Comparison of ENCODE assay signal across 8 cellular contexts in the genomic region with DNA sequence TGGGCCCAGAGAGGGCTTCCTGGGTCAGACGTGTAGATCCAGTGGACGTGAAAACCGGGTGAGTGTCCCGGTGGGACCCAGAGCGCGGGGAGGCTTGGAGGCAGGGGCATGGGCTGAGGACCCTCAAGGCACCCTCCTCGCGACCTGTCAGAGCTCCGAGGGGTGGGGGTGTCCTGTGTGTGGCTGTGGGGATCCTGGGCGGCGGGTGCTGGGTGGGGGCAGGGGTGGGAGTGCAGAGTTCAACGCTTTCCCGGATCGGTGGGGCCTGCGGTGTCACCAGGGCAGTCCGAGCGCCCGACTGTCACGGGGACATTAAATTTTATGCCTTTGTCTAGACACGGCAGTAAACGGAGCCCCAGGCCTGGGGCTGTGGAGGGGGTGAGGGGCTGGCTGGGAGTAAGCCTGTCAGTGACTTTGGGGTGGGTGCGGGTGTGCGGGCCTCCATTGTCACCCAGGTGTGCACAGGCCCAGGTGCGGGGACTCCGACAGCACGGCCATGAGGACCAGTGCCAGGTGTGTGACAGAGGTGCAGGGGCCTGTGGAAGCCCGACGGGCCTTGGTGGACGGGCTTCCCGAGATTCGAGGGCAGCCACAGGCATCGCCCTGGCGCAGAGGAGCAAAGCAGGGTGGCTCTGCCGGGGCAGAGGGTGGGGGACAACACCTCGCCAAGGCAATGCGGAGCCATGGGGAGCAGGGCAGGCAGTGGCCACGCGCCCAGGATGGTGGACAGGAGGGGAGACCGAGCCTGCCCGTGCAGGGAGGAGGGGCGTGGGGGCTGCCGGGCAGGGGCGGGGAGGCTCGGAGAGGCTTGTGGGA. TPM values are rescaled to one million over a fixed set of nuclear protein-coding genes. Genes with fewer than 3 reads are reported as not detected.
DNase-seq lines count a peak whose midpoint lies in the region; ATAC-seq and TF ChIP-seq lines count a peak whose summit lies in the region.

No MANE protein-coding gene starts in this region.

- no peaks in the 10 kb centered on the region for H3K9me3 ChIP-seq in gastrocnemius medialis

- intact Hi-C loops in Right ventricle myocardium superior (cut with DNase I), result loop anchor here (5.0 kb wide), 1 partner anchor 155 kb away; no protein-coding TSS in a partner anchor
- intact Hi-C loops in gastrocnemius medialis (cut with DNase I; ENCODE audit: low total_unique reads), result loop anchor here (1.0 kb wide), 3 partner anchors 47 to 156 kb away; no protein-coding TSS in a partner anchor

- in situ Hi-C loops in gastrocnemius medialis (cut with MboI; ENCODE audit: low sequenced_read_pairs in 4 of 4), result no loop called here

- peak overlapping the region; percentile 35 for H3K4me3 Mint-ChIP-seq in WTC11

- TF ChIP-seq POLR2A in gastrocnemius medialis (IDR thresholded peaks at IDR 0.05), result no peak

- peak overlapping the region in 1 of 4 donors; percentile 12 for H3K27ac ChIP-seq in gastrocnemius medialis

- H3K27me3 Mint-ChIP-seq in WTC11 (ENCODE audit: low read depth), result peaks cover 58% of the 10 kb centered on the region

- peaks cover 24 to 37% (median 32%) of the 10 kb centered on the region in 3 donors for H3K27me3 ChIP-seq in gastrocnemius medialis

- CTCF ChIA-PET in WTC11 (lab: Charles Lee), result interaction anchor here (0.6 to 1.3 kb wide), 15 partner anchors 8 to 658 kb away, joined by 3 to 11 read pairs (median 3); a partner anchor contains a TSS

- ATAC-seq in WTC11, result no peak
- ATAC-seq in Right ventricle myocardium superior (ENCODE audit: poor library complexity), result peak; percentile 27
- peak; percentile 2 to 23 for ATAC-seq in gastrocnemius medialis
- no peak for ATAC-seq in HG03342 (IDR thresholded peaks at IDR 0.05; ENCODE audit: unreplicated experiment)

- no peaks in the 10 kb centered on the region for H3K36me3 Mint-ChIP-seq in WTC11

- no peak for DNase-seq in WTC11 (ENCODE audit: low spot score)
- DNase-seq in Right ventricle myocardium superior, result no peak
- no peak for DNase-seq in gastrocnemius medialis
- no peak for DNase-seq in GF-D8 (lab: John Stamatoyannopoulos, UW)
- no peak for DNase-seq in NCI-H524 treated with DMSO at 0.1 percent for 48 hours (lab: John Stamatoyannopoulos, UW)
- DNase-seq in NCI-H1105 (lab: John Stamatoyannopoulos, UW), result no peak

- peaks cover 5% of the 10 kb centered on the region for H3K9me3 Mint-ChIP-seq in WTC11

- POLR2A ChIA-PET in WTC11 (lab: Charles Lee), result no interaction called here

- peaks cover 11 to 24% of the 10 kb centered on the region in 2 donors for H3K4me1 ChIP-seq in gastrocnemius medialis

- H3K36me3 ChIP-seq in gastrocnemius medialis, result no peaks in the 10 kb centered on the region

- no peak for TF ChIP-seq CTCF in GM12875 (IDR thresholded peaks at IDR 0.05; ENCODE audit: borderline replicate concordance, insufficient read depth, low read depth, low read length)
- no peak for TF ChIP-seq CTCF in WTC11 (IDR thresholded peaks at IDR 0.05)
- TF ChIP-seq CTCF in gastrocnemius medialis (IDR thresholded peaks at IDR 0.05 in 4 of 5, conservative IDR thresholded peaks at IDR 0.05 in 1 of 5), result no peak

- H3K27ac Mint-ChIP-seq in WTC11, result no peak overlapping the region

- no peaks in the 10 kb centered on the region for H3K4me1 Mint-ChIP-seq in WTC11

- H3K4me3 ChIP-seq in GM12875 (ENCODE audit: low read depth, low read length) (peak overlapping the region; percentile 55), gastrocnemius medialis (peak overlapping the region; percentile 61 to 86 (median 68))

TF ChIP-seq in WTC11, 78 proteins besides CTCF, POLR2A, EP300 and RAD21:
- TF ChIP-seq, protein P1, sequence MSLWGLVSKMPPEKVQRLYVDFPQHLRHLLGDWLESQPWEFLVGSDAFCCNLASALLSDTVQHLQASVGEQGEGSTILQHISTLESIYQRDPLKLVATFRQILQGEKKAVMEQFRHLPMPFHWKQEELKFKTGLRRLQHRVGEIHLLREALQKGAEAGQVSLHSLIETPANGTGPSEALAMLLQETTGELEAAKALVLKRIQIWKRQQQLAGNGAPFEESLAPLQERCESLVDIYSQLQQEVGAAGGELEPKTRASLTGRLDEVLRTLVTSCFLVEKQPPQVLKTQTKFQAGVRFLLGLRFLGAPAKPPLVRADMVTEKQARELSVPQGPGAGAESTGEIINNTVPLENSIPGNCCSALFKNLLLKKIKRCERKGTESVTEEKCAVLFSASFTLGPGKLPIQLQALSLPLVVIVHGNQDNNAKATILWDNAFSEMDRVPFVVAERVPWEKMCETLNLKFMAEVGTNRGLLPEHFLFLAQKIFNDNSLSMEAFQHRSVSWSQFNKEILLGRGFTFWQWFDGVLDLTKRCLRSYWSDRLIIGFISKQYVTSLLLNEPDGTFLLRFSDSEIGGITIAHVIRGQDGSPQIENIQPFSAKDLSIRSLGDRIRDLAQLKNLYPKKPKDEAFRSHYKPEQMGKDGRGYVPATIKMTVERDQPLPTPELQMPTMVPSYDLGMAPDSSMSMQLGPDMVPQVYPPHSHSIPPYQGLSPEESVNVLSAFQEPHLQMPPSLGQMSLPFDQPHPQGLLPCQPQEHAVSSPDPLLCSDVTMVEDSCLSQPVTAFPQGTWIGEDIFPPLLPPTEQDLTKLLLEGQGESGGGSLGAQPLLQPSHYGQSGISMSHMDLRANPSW (CRISPR knock-in tag; conservative IDR thresholded peaks at IDR 0.05; ENCODE audit: low read depth), result no peak
- TF ChIP-seq FOXJ3 (CRISPR knock-in tag; IDR thresholded peaks at IDR 0.05; ENCODE audit: borderline replicate concordance) (no peak), ESRRA (CRISPR knock-in tag; IDR thresholded peaks at IDR 0.05; ENCODE audit: borderline replicate concordance) (no peak), OVOL2 (CRISPR knock-in tag; IDR thresholded peaks at IDR 0.05; ENCODE audit: borderline replicate concordance) (no peak), ZNF396 (CRISPR knock-in tag; IDR thresholded peaks at IDR 0.05; ENCODE audit: borderline replicate concordance) (no peak), ELF4 (CRISPR knock-in tag; IDR thresholded peaks at IDR 0.05; ENCODE audit: low read depth) (no peak), GRHL2 (CRISPR knock-in tag; IDR thresholded peaks at IDR 0.05; ENCODE audit: insufficient replicate concordance, severe bottlenecking) (no peak), FOXK1 (CRISPR knock-in tag; IDR thresholded peaks at IDR 0.05) (no peak), NR1H2 (CRISPR knock-in tag; IDR thresholded peaks at IDR 0.05) (no peak), NFATC4 (CRISPR knock-in tag; IDR thresholded peaks at IDR 0.05) (no peak)
- TF ChIP-seq, protein P2, sequence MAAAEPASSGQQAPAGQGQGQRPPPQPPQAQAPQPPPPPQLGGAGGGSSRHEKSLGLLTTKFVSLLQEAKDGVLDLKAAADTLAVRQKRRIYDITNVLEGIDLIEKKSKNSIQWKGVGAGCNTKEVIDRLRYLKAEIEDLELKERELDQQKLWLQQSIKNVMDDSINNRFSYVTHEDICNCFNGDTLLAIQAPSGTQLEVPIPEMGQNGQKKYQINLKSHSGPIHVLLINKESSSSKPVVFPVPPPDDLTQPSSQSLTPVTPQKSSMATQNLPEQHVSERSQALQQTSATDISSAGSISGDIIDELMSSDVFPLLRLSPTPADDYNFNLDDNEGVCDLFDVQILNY (CRISPR knock-in tag; IDR thresholded peaks at IDR 0.05), result no peak
- TF ChIP-seq, protein P3, sequence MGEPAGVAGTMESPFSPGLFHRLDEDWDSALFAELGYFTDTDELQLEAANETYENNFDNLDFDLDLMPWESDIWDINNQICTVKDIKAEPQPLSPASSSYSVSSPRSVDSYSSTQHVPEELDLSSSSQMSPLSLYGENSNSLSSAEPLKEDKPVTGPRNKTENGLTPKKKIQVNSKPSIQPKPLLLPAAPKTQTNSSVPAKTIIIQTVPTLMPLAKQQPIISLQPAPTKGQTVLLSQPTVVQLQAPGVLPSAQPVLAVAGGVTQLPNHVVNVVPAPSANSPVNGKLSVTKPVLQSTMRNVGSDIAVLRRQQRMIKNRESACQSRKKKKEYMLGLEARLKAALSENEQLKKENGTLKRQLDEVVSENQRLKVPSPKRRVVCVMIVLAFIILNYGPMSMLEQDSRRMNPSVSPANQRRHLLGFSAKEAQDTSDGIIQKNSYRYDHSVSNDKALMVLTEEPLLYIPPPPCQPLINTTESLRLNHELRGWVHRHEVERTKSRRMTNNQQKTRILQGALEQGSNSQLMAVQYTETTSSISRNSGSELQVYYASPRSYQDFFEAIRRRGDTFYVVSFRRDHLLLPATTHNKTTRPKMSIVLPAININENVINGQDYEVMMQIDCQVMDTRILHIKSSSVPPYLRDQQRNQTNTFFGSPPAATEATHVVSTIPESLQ (CRISPR knock-in tag; IDR thresholded peaks at IDR 0.05), result no peak

RNA-seq across cellular contexts. Expression of a gene that starts 1.2 kb away (rescaled TPM):
- 0.81 to 1.9 TPM (median 1.5 TPM) in 3 replicates for total RNA-seq in WTC11 (2021)
- total RNA-seq in Right ventricle myocardium superior, result 3.1 TPM
- total RNA-seq in gastrocnemius medialis, result 1 to 10 TPM in 2 of 4 donors, not detected in 2; 1.1 to 1.2 TPM

RNA-seq across cellular contexts. Expression of a gene that starts 36.5 kb away (rescaled TPM):
- 16.4 to 17.9 TPM (median 16.7 TPM) in 3 replicates for total RNA-seq in WTC11 (2021)
- 6.2 TPM for total RNA-seq in Right ventricle myocardium superior
- 1 to 10 TPM in 2 of 4 donors, under 1 TPM in 2; 0.97 to 4.2 (median 2.2) TPM for total RNA-seq in gastrocnemius medialis

RNA-seq across cellular contexts. Expression of a gene that starts 40.9 kb away (rescaled TPM):
- total RNA-seq in WTC11 (2021) (4.8 to 9.0 TPM (median 5.8 TPM) in 3 replicates), Right ventricle myocardium superior (71.8 TPM), gastrocnemius medialis (1 to 10 TPM; 2.6 to 7.6 (median 5.3) TPM)

RNA-seq across cellular contexts. Expression of a gene that starts 53.0 kb away (rescaled TPM):
- 4.6 to 5.4 TPM (median 5.0 TPM) in 3 replicates for total RNA-seq in WTC11 (2021)
- total RNA-seq in Right ventricle myocardium superior, result 1,011 TPM
- total RNA-seq in gastrocnemius medialis, result 10 to 100 TPM; 31.4 to 47.1 (median 38.8) TPM

Comparison
In these comparisons a context has a peak if more than half of its experiments do, and no peak if none do; other contexts are left out.
1. ATAC-seq: peak in Right ventricle myocardium superior (single experiment) and gastrocnemius medialis (2 of 2); none in WTC11 (single experiment) and HG03342 (single experiment).